In the genomic region with DNA sequence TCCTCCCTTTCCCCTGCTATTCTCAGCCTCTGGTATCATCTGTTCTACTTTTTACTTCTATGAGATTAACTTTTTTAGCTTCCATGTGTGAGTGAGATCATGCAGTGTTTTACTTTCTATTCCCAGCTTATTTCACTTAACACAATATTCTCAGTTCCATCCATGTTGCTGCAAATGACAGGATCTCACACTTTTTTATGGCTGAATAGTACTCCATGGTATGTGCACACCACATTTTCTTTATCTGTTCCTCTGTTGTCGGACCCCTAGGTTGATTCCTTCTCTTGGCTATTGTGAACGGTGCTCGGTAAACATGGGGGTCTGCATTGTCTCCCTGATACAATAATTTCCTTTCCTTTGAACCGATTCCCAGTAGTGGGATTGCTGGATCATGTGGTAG, we compare ENCODE assay signal across 22 cellular contexts.
DNase-seq lines count a peak whose midpoint lies in the region; ATAC-seq and TF ChIP-seq lines count a peak whose summit lies in the region.
"Had no signal": no experiment of that assay in that cellular context is flagged by ENCODE, and none has a peak within 500 bp of the region (broad histone marks: within the 10 kb centered on the region; RNA-seq: fewer than 3 reads in every experiment).

No MANE protein-coding gene starts in this region.

- no peak overlapping the region for H2AFZ ChIP-seq in smooth muscle cell (ENCODE audit: low read depth)

- no peaks in the 10 kb centered on the region for H3K27me3 ChIP-seq in CD8-positive, alpha-beta T cell (ENCODE audit: insufficient read depth, low read length)
- H3K27me3 ChIP-seq in smooth muscle cell (ENCODE audit: low read depth), result no peaks in the 10 kb centered on the region
- H3K27me3 ChIP-seq: BLaER1 treated with 17β-estradiol and CSF1 and Interleukin-3, amounts not matched to agents 10 nM and 100 nM had no signal

- peak overlapping the region; percentile 70 for H3K27ac Mint-ChIP-seq in activated naive CD8-positive, alpha-beta T cell
- H3K27ac Mint-ChIP-seq in activated naive CD8-positive, alpha-beta T cell treated with anti-CD3 and anti-CD28 coated beads, Interleukin-2, amount 50 U/mL, for 24 hours, result no peak overlapping the region
- peak overlapping the region; percentile 1 for H3K27ac Mint-ChIP-seq in CD8-positive, alpha-beta T cell
- H3K27ac Mint-ChIP-seq in WTC11, result no peak overlapping the region
- H3K27ac Mint-ChIP-seq: B cell had no signal

- POLR2A ChIA-PET in CD8-positive, alpha-beta T cell (lab: Charles Lee), result no interaction called here
- POLR2A ChIA-PET in WTC11 (lab: Charles Lee), result no interaction called here

- CTCF ChIA-PET in CD8-positive, alpha-beta T cell (lab: Charles Lee), result interaction anchor here (0.6 to 1.5 kb wide), 3 partner anchors 34 to 266 kb away, joined by 3 to 4 read pairs (median 3); no protein-coding TSS in a partner anchor
- CTCF ChIA-PET in WTC11 (lab: Charles Lee), result no interaction called here

- peaks cover 66% of the 10 kb centered on the region for H3K79me2 ChIP-seq in smooth muscle cell (ENCODE audit: low read depth)

- H3K4me2 ChIP-seq in smooth muscle cell, result no peak overlapping the region
- H3K4me2 ChIP-seq: A549 had no signal

- ATAC-seq in activated naive CD8-positive, alpha-beta T cell treated with anti-CD3 and anti-CD28 coated beads, Interleukin-2, amount 50 U/mL, for 24 hours, result no peak
- no peak for ATAC-seq in CD8-positive, alpha-beta T cell
- no peak for ATAC-seq in WTC11
- ATAC-seq in GM21723 (IDR thresholded peaks at IDR 0.05; ENCODE audit: unreplicated experiment), result no peak
- ATAC-seq: A549, GM12878 had no signal

- WGBS in smooth muscle cell (ENCODE audit: low lambda C conversion rate), result 94% methylated on average over 4 of the region's 4 CpGs

- H3K4me1 ChIP-seq in CD8-positive, alpha-beta T cell (ENCODE audit: insufficient read depth, low read length), result peaks cover 15% of the 10 kb centered on the region
- peaks cover 10% of the 10 kb centered on the region for H3K4me1 ChIP-seq in smooth muscle cell (ENCODE audit: low read depth)

- peaks cover 21% of the 10 kb centered on the region for H3F3A ChIP-seq in smooth muscle cell (ENCODE audit: low read depth)

- peaks cover 24% of the 10 kb centered on the region for H3K36me3 Mint-ChIP-seq in activated naive CD8-positive, alpha-beta T cell
- peaks cover 11% of the 10 kb centered on the region for H3K36me3 Mint-ChIP-seq in activated naive CD8-positive, alpha-beta T cell treated with anti-CD3 and anti-CD28 coated beads, Interleukin-2, amount 50 U/mL, for 24 hours (ENCODE audit: low read depth)
- peaks cover 61% of the 10 kb centered on the region for H3K36me3 Mint-ChIP-seq in CD8-positive, alpha-beta T cell
- peaks cover 4% of the 10 kb centered on the region; the same call in 1 of the 2 replicates for H3K36me3 Mint-ChIP-seq in WTC11

- H3K4me3 ChIP-seq in CD8-positive, alpha-beta T cell (ENCODE audit: low read depth, low read length), result no peak overlapping the region
- H3K4me3 ChIP-seq in smooth muscle cell, result no peak overlapping the region
- H3K4me3 ChIP-seq: A549; BLaER1 treated with 17β-estradiol and CSF1 and Interleukin-3, amounts not matched to agents 10 nM and 100 nM; GM12878 had no signal

- TF ChIP-seq CTCF in CD8-positive, alpha-beta T cell (IDR thresholded peaks at IDR 0.05), result no peak
- TF ChIP-seq CTCF in VCaP (conservative IDR thresholded peaks at IDR 0.05), result no peak
- TF ChIP-seq CTCF in smooth muscle cell (IDR thresholded peaks at IDR 0.05; ENCODE audit: borderline replicate concordance, insufficient read depth, poor library complexity, severe bottlenecking), result no peak
- TF ChIP-seq CTCF in WTC11 (IDR thresholded peaks at IDR 0.05), result no peak

- H4K20me1 ChIP-seq in smooth muscle cell (ENCODE audit: low read depth), result peaks cover 99% of the 10 kb centered on the region

- H3K4me1 Mint-ChIP-seq in activated naive CD8-positive, alpha-beta T cell (ENCODE audit: low read depth), result peaks cover 41% of the 10 kb centered on the region
- peaks cover 30% of the 10 kb centered on the region for H3K4me1 Mint-ChIP-seq in activated naive CD8-positive, alpha-beta T cell treated with anti-CD3 and anti-CD28 coated beads, Interleukin-2, amount 50 U/mL, for 24 hours
- H3K4me1 Mint-ChIP-seq in CD8-positive, alpha-beta T cell (ENCODE audit: low read depth), result peaks cover 62% of the 10 kb centered on the region
- H3K4me1 Mint-ChIP-seq in WTC11, result peaks cover 6% of the 10 kb centered on the region; the same call in 1 of the 2 replicates

- intact Hi-C loops in CD8-positive, alpha-beta T cell (cut with DNase I, micrococcal nuclease), result loop anchor here in 1 of 2 experiments (5.0 kb wide), 1 partner anchor 1045 kb away; no protein-coding TSS in a partner anchor

- no peaks in the 10 kb centered on the region for H3K9me3 ChIP-seq in CD8-positive, alpha-beta T cell (ENCODE audit: low read length)
- no peaks in the 10 kb centered on the region for H3K9me3 ChIP-seq in smooth muscle cell (replicated peaks; ENCODE audit: low read depth)
- H3K9me3 ChIP-seq: A549 had no signal

- no peak for DNase-seq in activated naive CD8-positive, alpha-beta T cell treated with anti-CD3 and anti-CD28 coated beads, Interleukin-2, amount 50 U/mL, for 24 hours
- DNase-seq in CD8-positive, alpha-beta T cell, result no peak
- DNase-seq in smooth muscle cell (lab: John Stamatoyannopoulos, UW; ENCODE audit: unreplicated experiment) (no peak), WTC11 (ENCODE audit: low spot score) (no peak)
- DNase-seq: AML-193; CD4-positive, alpha-beta T cell; CD8-positive, alpha-beta memory T cell; COR-L47; DMS 273 treated with DMSO at 0.1 percent for 48 hours; DMS153; DMS53; DMS79; DND-41; EL; GDM1 had no signal

- peaks cover 4% of the 10 kb centered on the region for H3K9me3 Mint-ChIP-seq in activated naive CD8-positive, alpha-beta T cell (ENCODE audit: low read depth)
- no peaks in the 10 kb centered on the region for H3K9me3 Mint-ChIP-seq in activated naive CD8-positive, alpha-beta T cell treated with anti-CD3 and anti-CD28 coated beads, Interleukin-2, amount 50 U/mL, for 24 hours
- H3K9me3 Mint-ChIP-seq in CD8-positive, alpha-beta T cell, result no peaks in the 10 kb centered on the region
- H3K9me3 Mint-ChIP-seq in WTC11, result peaks cover 13% of the 10 kb centered on the region
- H3K9me3 Mint-ChIP-seq: CD4-positive, alpha-beta T cell; CD8-positive, alpha-beta memory T cell had no signal

- H3K36me3 ChIP-seq in CD8-positive, alpha-beta T cell (ENCODE audit: insufficient read depth, low read length), result peaks cover 15% of the 10 kb centered on the region
- H3K36me3 ChIP-seq in smooth muscle cell (ENCODE audit: low read depth), result no peaks in the 10 kb centered on the region

- H3K27me3 Mint-ChIP-seq in activated naive CD8-positive, alpha-beta T cell, result no peaks in the 10 kb centered on the region
- H3K27me3 Mint-ChIP-seq in activated naive CD8-positive, alpha-beta T cell treated with anti-CD3 and anti-CD28 coated beads, Interleukin-2, amount 50 U/mL, for 24 hours, result no peaks in the 10 kb centered on the region
- no peaks in the 10 kb centered on the region for H3K27me3 Mint-ChIP-seq in CD8-positive, alpha-beta T cell (ENCODE audit: low read depth)
- H3K27me3 Mint-ChIP-seq in WTC11 (ENCODE audit: low read depth), result no peaks in the 10 kb centered on the region
- H3K27me3 Mint-ChIP-seq: B cell; CD4-positive, alpha-beta T cell; CD8-positive, alpha-beta memory T cell had no signal

- H3K4me3 Mint-ChIP-seq in activated naive CD8-positive, alpha-beta T cell, result no peak overlapping the region
- no peak overlapping the region for H3K4me3 Mint-ChIP-seq in activated naive CD8-positive, alpha-beta T cell treated with anti-CD3 and anti-CD28 coated beads, Interleukin-2, amount 50 U/mL, for 24 hours
- no peak overlapping the region for H3K4me3 Mint-ChIP-seq in CD8-positive, alpha-beta T cell
- H3K4me3 Mint-ChIP-seq in WTC11, result no peak overlapping the region
- H3K4me3 Mint-ChIP-seq: B cell; CD4-positive, alpha-beta T cell; CD8-positive, alpha-beta memory T cell had no signal

- no peak overlapping the region for H3K9ac ChIP-seq in smooth muscle cell (ENCODE audit: low read depth)
- H3K9ac ChIP-seq: BLaER1 treated with 17β-estradiol and CSF1 and Interleukin-3, amounts not matched to agents 10 nM and 100 nM had no signal

- no peak overlapping the region for H3K27ac ChIP-seq in CD8-positive, alpha-beta T cell (ENCODE audit: low read depth, low read length)
- H3K27ac ChIP-seq in VCaP (peak overlapping the region; percentile 87; the same call in 1 of the 2 replicates), smooth muscle cell (ENCODE audit: low read depth) (peak overlapping the region; percentile 77)
- H3K27ac ChIP-seq: BLaER1 treated with 17β-estradiol and CSF1 and Interleukin-3, amounts not matched to agents 10 nM and 100 nM had no signal

TF ChIP-seq in WTC11, 78 proteins besides CTCF, POLR2A, EP300 and RAD21:
- no peak for TF ChIP-seq ELF4 (CRISPR knock-in tag; IDR thresholded peaks at IDR 0.05; ENCODE audit: low read depth)
- TF ChIP-seq CBFB (CRISPR knock-in tag; IDR thresholded peaks at IDR 0.05; ENCODE audit: low read depth), result no peak

Comparison
In these comparisons a context has a peak if more than half of its experiments do, and no peak if none do; other contexts are left out.
1. H3K27ac Mint-ChIP-seq: peak in activated naive CD8-positive, alpha-beta T cell (single experiment) and CD8-positive, alpha-beta T cell (single experiment); none in activated naive CD8-positive, alpha-beta T cell treated with anti-CD3 and anti-CD28 coated beads, Interleukin-2, amount 50 U/mL, for 24 hours (single experiment) and WTC11 (single experiment).